11 cellular contexts compared by ENCODE assay signal in the genomic region with DNA sequence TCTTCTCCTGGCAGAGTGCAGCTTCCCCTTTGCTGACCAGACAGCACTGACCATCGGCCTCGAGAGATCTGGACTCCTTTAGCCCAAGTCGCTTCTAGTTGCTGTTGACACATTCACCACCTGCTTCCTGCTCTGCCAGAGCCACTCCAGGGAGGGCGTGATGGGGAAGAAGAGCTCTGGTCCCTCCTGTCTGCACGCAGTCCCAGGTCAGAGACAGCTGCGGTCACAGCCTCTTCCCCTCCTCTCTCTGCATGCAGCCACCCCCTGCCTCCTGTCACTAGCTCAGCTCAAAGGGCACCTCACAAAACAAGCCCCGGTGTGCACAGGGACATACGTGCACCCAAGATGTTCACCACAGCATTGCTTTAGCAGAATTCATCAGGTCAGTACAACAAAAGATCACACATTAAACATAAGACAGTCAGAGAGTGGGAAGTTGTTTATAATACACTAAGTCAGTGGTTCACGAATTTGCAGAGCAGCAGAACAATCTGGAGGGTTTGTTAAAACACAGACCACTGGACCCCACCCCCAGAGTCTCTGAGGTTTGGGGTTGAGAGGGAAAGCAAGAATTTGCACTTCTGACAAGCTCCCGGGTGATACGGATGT.
DNase-seq lines count a peak whose midpoint lies in the region; ATAC-seq and TF ChIP-seq lines count a peak whose summit lies in the region.
"Had no signal": no experiment of that assay in that cellular context is flagged by ENCODE, and none has a peak within 500 bp of the region (broad histone marks: within the 10 kb centered on the region; RNA-seq: fewer than 3 reads in every experiment).

No MANE protein-coding gene starts in this region.

- H3K4me1 Mint-ChIP-seq in glutamatergic neuron (ENCODE audit: low read depth, unreplicated experiment) = peaks cover 42% of the 10 kb centered on the region

- H3K27me3 ChIP-seq in BLaER1 = 0 out of 2 replicates have a peak, but pooled peaks cover 3% of the 10 kb centered on the region

- no peaks in the 10 kb centered on the region for H3K36me3 ChIP-seq in BLaER1

- peaks cover 15% of the 10 kb centered on the region for H3K9me3 ChIP-seq in BLaER1
- H3K9me3 ChIP-seq: psoas muscle had no signal

- ATAC-seq in HG03108 (IDR thresholded peaks at IDR 0.05; ENCODE audit: unreplicated experiment) = peak; percentile 24
- ATAC-seq in HG02623 (IDR thresholded peaks at IDR 0.05; ENCODE audit: unreplicated experiment) = no peak
- no peak for ATAC-seq in HG03354 (IDR thresholded peaks at IDR 0.05; ENCODE audit: poor library complexity, severe bottlenecking, unreplicated experiment)
- no peak for ATAC-seq in HG03571 (IDR thresholded peaks at IDR 0.05; ENCODE audit: unreplicated experiment)
- ATAC-seq: psoas muscle had no signal

- peak; percentile 90 to 92 for DNase-seq in SHP77 (lab: John Stamatoyannopoulos, UW)
- peak; percentile 65 for DNase-seq in glutamatergic neuron
- no peak for DNase-seq in coronary artery (ENCODE audit: low spot score)
- DNase-seq: NCI-H446 had no signal

- H3K27me3 Mint-ChIP-seq in glutamatergic neuron (ENCODE audit: unreplicated experiment) = peaks cover 11% of the 10 kb centered on the region

- no peak overlapping the region for H3K9ac ChIP-seq in BLaER1

- no peaks in the 10 kb centered on the region for H4K20me1 ChIP-seq in BLaER1

- H3K4me3 ChIP-seq in BLaER1 (no peak overlapping the region), coronary artery (no peak overlapping the region)
- H3K4me3 ChIP-seq: dorsolateral prefrontal cortex, psoas muscle had no signal

- peak overlapping the region; percentile 75 for H3K4me3 Mint-ChIP-seq in glutamatergic neuron (ENCODE audit: unreplicated experiment)

- H3K9me3 Mint-ChIP-seq in glutamatergic neuron (ENCODE audit: unreplicated experiment) = peaks cover 14% of the 10 kb centered on the region

- H3K4me1 ChIP-seq in BLaER1 = peaks cover 70% of the 10 kb centered on the region
- H3K4me1 ChIP-seq: psoas muscle had no signal

- peak overlapping the region; percentile 92 for H3K27ac Mint-ChIP-seq in glutamatergic neuron (ENCODE audit: unreplicated experiment)

- H3K36me3 Mint-ChIP-seq in glutamatergic neuron (ENCODE audit: unreplicated experiment) = peaks cover 5% of the 10 kb centered on the region

- TF ChIP-seq CTCF in glutamatergic neuron (IDR thresholded peaks at IDR 0.05; ENCODE audit: partially characterized antibody, unreplicated experiment) (no peak), coronary artery (IDR thresholded peaks at IDR 0.05) (no peak)

- H3K27ac ChIP-seq in BLaER1 (no peak overlapping the region), coronary artery (no peak overlapping the region)
- H3K27ac ChIP-seq: psoas muscle had no signal

- H3K4me2 ChIP-seq in BLaER1 = peak overlapping the region; percentile 77
